ENCODE assay signal across 10 cellular contexts in the genomic region with DNA sequence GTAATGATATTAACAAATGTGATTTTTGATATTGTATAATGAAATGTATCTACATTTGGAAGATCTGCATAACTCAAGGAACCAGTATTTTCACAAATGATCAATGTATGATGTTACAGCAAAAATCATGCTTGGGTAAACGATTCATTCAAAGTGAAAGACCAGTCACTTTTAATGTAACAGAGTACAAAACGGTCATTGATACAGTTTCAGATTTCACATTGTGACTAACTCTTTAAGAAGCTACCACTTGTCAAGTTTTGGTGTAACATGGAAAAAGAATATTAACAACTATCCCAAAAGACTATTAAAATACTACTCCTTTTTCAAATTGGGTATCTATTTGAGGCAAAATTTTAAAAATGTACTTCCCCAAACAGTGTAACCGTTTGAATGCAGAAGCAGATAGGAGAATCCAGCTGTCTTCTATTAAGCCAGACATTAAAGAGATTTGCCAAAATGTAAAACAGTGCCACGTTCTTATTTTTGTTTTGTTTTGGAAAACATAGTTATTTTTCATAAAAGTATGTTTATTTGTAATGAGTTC. TPM values are rescaled to one million over a fixed set of nuclear protein-coding genes. Genes with fewer than 3 reads are reported as not detected.
DNase-seq lines count a peak whose midpoint lies in the region; ATAC-seq, FAIRE-seq and TF ChIP-seq lines count a peak whose summit lies in the region.
"Had no signal": no experiment of that assay in that cellular context is flagged by ENCODE, and none has a peak within 500 bp of the region (broad histone marks: within the 10 kb centered on the region; RNA-seq: fewer than 3 reads in every experiment).

No MANE protein-coding gene starts in this region.

- peak; percentile 37 for FAIRE-seq in endometrium (lab: Jason Lieb, UNC)

- H3K4me1 ChIP-seq in OCI-LY3 (ENCODE audit: low read length): peaks cover 48% of the 10 kb centered on the region

- no peaks in the 10 kb centered on the region for H3K9me3 ChIP-seq in OCI-LY3 (ENCODE audit: insufficient read depth, low read length)
- H3K9me3 ChIP-seq: left lung had no signal

- peaks cover 10 to 22% of the 10 kb centered on the region in 2 donors for H3K36me3 Mint-ChIP-seq in activated naive CD4-positive, alpha-beta T cell treated with anti-CD3 and anti-CD28 coated beads, Interleukin-2, amount 50 U/mL, for 72 hours

- H3K27me3 ChIP-seq in OCI-LY3 (ENCODE audit: low read depth, low read length): peaks cover 15% of the 10 kb centered on the region; the same call in 1 of the 2 replicates
- H3K27me3 ChIP-seq: BLaER1, left lung had no signal

- H3K9ac ChIP-seq in OCI-LY3 (ENCODE audit: low read length): peak overlapping the region; percentile 8; the same call in 1 of the 2 replicates
- H3K9ac ChIP-seq: BLaER1 had no signal

- H3K4me2 ChIP-seq in OCI-LY3 (ENCODE audit: low read length): peak overlapping the region; percentile 95
- H3K4me2 ChIP-seq: BLaER1 had no signal

- ATAC-seq in activated naive CD4-positive, alpha-beta T cell treated with anti-CD3 and anti-CD28 coated beads, Interleukin-2, amount 50 U/mL, for 72 hours: peak; percentile 13 to 23
- ATAC-seq in GM19328 (IDR thresholded peaks at IDR 0.05; ENCODE audit: unreplicated experiment) (no peak), GM21786 (IDR thresholded peaks at IDR 0.05; ENCODE audit: unreplicated experiment) (no peak)
- ATAC-seq: left lung had no signal

- peaks cover 39% of the 10 kb centered on the region for H4K20me1 ChIP-seq in OCI-LY3 (ENCODE audit: insufficient read depth, low read length)

- no peak for TF ChIP-seq CTCF in OCI-LY3 (IDR thresholded peaks at IDR 0.05; ENCODE audit: low read depth, low read length)

- H3K27ac ChIP-seq in OCI-LY3 (ENCODE audit: low read length): 0 out of 2 replicates have a peak overlapping the region, but pooled peaks have one; percentile 8
- H3K27ac ChIP-seq: BLaER1 had no signal

- H2AFZ ChIP-seq in OCI-LY3 (ENCODE audit: low read depth, low read length): no peak overlapping the region

- DNase-seq in activated naive CD4-positive, alpha-beta T cell treated with anti-CD3 and anti-CD28 coated beads, Interleukin-2, amount 50 U/mL, for 72 hours (ENCODE audit: low spot score in 2 of 2): no peak
- DNase-seq in activated naive CD4-positive, alpha-beta T cell treated with anti-CD3 and anti-CD28 coated beads, Interleukin-2, amount 50 U/mL, for 16 hours: no peak
- peak; percentile 41 for DNase-seq in stromal cell of bone marrow (ENCODE audit: low read depth)
- DNase-seq in NCI-H1694 (lab: John Stamatoyannopoulos, UW): no peak

- H3K4me3 ChIP-seq in OCI-LY3 (ENCODE audit: low read length): peak overlapping the region; percentile 40
- H3K4me3 ChIP-seq: BLaER1, left lung had no signal

- peak overlapping the region; percentile 7 to 11 for H3K27ac Mint-ChIP-seq in activated naive CD4-positive, alpha-beta T cell treated with anti-CD3 and anti-CD28 coated beads, Interleukin-2, amount 50 U/mL, for 72 hours

- peaks cover 69% of the 10 kb centered on the region for H3K79me2 ChIP-seq in OCI-LY3 (ENCODE audit: low read length)

- H3K9me3 Mint-ChIP-seq in activated naive CD4-positive, alpha-beta T cell treated with anti-CD3 and anti-CD28 coated beads, Interleukin-2, amount 50 U/mL, for 72 hours: peaks cover 5 to 10% of the 10 kb centered on the region in 2 donors

- H3K36me3 ChIP-seq in OCI-LY3 (replicated peaks; ENCODE audit: low read depth, low read length): no peaks in the 10 kb centered on the region
- H3K36me3 ChIP-seq: left lung had no signal

RNA-seq across cellular contexts. Expression of a gene that starts 31.7 kb away (rescaled TPM):
- 100 to 1,000 TPM; 105 to 106 TPM for total RNA-seq in activated naive CD4-positive, alpha-beta T cell treated with anti-CD3 and anti-CD28 coated beads, Interleukin-2, amount 50 U/mL, for 72 hours

Comparison
In these comparisons a context has a peak if more than half of its experiments do, and no peak if none do; other contexts are left out.
1. ATAC-seq: peak in activated naive CD4-positive, alpha-beta T cell treated with anti-CD3 and anti-CD28 coated beads, Interleukin-2, amount 50 U/mL, for 72 hours (2 of 2); none in GM19328 (single experiment) and GM21786 (single experiment).